ENCODE assay signal across 34 cellular contexts in the genomic region with DNA sequence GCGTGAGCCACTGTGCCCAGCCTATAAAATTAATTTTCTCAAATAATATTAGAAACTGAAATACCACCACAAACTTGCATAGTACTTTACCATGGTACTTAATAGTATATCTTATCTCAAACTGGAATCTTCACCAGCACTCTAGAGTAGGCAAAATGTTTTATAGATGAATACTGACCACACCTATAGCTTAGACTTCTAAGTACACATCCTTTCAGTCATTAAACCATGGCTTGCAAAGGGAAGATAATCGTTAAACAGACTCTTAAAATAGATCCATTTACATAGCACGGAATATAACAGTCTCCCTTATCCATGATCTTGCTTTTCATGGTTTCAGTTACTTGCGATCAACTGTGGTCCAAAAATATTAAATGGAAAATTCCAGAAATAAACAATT.
"Had no signal": no experiment of that assay in that cellular context is flagged by ENCODE, and none has a peak within 500 bp of the region (broad histone marks: within the 10 kb centered on the region; RNA-seq: fewer than 3 reads in every experiment).

No MANE protein-coding gene starts in this region.

- H3K4me3 Mint-ChIP-seq: activated CD4-positive, alpha-beta memory T cell treated with anti-CD3 and anti-CD28 coated beads for 36 hours; activated CD4-positive, alpha-beta T cell treated with anti-CD3 and anti-CD28 coated beads for 36 hours; activated naive CD4-positive, alpha-beta T cell treated with anti-CD3 and anti-CD28 coated beads for 36 hours; activated naive CD8-positive, alpha-beta T cell treated with anti-CD3 and anti-CD28 coated beads for 36 hours; activated T-cell treated with anti-CD3 and anti-CD28 coated beads, Interleukin-2, amount 50 U/mL, for 4 hours; activated T-helper 1 cell treated with anti-CD3 and anti-CD28 coated beads, Interleukin-12 subunit alpha, Interleukin-12 subunit beta, Interleukin-2, Interleukin-4 antibody, amounts not matched to agents 30 ng/mL and 10 ng/mL and 1 ng/mL, durations not matched to agents 14 hours and 24 hours and 36 hours; central memory CD8-positive, alpha-beta T cell; T-helper 1 cell treated with Interleukin-12 subunit alpha and Interleukin-12 subunit beta and Interleukin-4 antibody, amounts not matched to agents 30 μg/mL and 1 μg/mL, for 36 hours; T-helper 2 cell treated with Interferon-gamma antibody and Interleukin-4, amounts not matched to agents 5 μg/mL and 100 μg/mL, for 36 hours had no signal

- H3K4me3 ChIP-seq: ascending aorta, cardiac muscle cell, MG63, Peyer's patch, SJSA1 had no signal

- H3K27me3 Mint-ChIP-seq: activated CD4-positive, alpha-beta memory T cell treated with anti-CD3 and anti-CD28 coated beads for 36 hours; activated CD4-positive, alpha-beta T cell treated with anti-CD3 and anti-CD28 coated beads for 36 hours; activated naive CD8-positive, alpha-beta T cell treated with anti-CD3 and anti-CD28 coated beads for 36 hours; central memory CD8-positive, alpha-beta T cell had no signal

- H3K4me1 ChIP-seq: Peyer's patch, SJSA1 had no signal

- H3K27ac ChIP-seq: ascending aorta, cardiac muscle cell, KMS-11, Peyer's patch, SJSA1 had no signal

- H3K9ac ChIP-seq: KMS-11, SK-N-SH had no signal

- H3K9me2 ChIP-seq: SK-N-SH had no signal

- H3K4me2 ChIP-seq: KMS-11, SK-N-SH had no signal

- H3K9me3 Mint-ChIP-seq: activated CD4-positive, alpha-beta memory T cell treated with anti-CD3 and anti-CD28 coated beads for 36 hours; activated naive CD4-positive, alpha-beta T cell treated with anti-CD3 and anti-CD28 coated beads for 36 hours; activated naive CD8-positive, alpha-beta T cell treated with anti-CD3 and anti-CD28 coated beads for 36 hours; activated T-cell treated with anti-CD3 and anti-CD28 coated beads, Interleukin-2, amount 50 U/mL, for 4 hours; activated T-helper 1 cell treated with anti-CD3 and anti-CD28 coated beads, Interleukin-12 subunit alpha, Interleukin-12 subunit beta, Interleukin-2, Interleukin-4 antibody, amounts not matched to agents 30 ng/mL and 10 ng/mL and 1 ng/mL, durations not matched to agents 14 hours and 24 hours and 36 hours; central memory CD8-positive, alpha-beta T cell; T-helper 1 cell treated with Interleukin-12 subunit alpha and Interleukin-12 subunit beta and Interleukin-4 antibody, amounts not matched to agents 30 μg/mL and 1 μg/mL, for 36 hours; T-helper 2 cell treated with Interferon-gamma antibody and Interleukin-4, amounts not matched to agents 5 μg/mL and 100 μg/mL, for 36 hours had no signal

- DNase-seq: activated CD4-positive, alpha-beta memory T cell treated with anti-CD3 and anti-CD28 coated beads for 36 hours; activated CD4-positive, alpha-beta T cell treated with anti-CD3 and anti-CD28 coated beads for 36 hours; activated CD4-positive, alpha-beta T cell treated with anti-CD3 and anti-CD28 coated beads, Interleukin-2, amount 50 U/mL, for 1 hour; activated CD8-positive, alpha-beta memory T cell treated with anti-CD3 and anti-CD28 coated beads, Interleukin-2, amount 50 U/mL, for 4 hours; activated gamma-delta T cell treated with Interleukin-2 at 50 U/mL for 16 hours; activated naive CD4-positive, alpha-beta T cell treated with anti-CD3 and anti-CD28 coated beads for 36 hours; activated naive CD8-positive, alpha-beta T cell treated with anti-CD3 and anti-CD28 coated beads for 36 hours; activated T-cell treated with anti-CD3 and anti-CD28 coated beads for 4 hours; activated T-cell treated with anti-CD3 and anti-CD28 coated beads, Interleukin-2, amount 50 U/mL, for 4 hours; amygdala; MG63; NCI-H1048; NCI-H1105 treated with DMSO at 0.1 percent for 48 hours; NCI-H1436; NCI-H1694; NCI-H1930; NCI-H2081 treated with DMSO at 0.1 percent for 48 hours; NCI-H226; NCI-H446 treated with DMSO at 0.1 percent for 48 hours; NCI-H524; NCI-H69; NCI-H82; Peyer's patch; RPMI8226; SHP77 treated with DMSO at 0.1 percent for 48 hours; SK-N-SH had no signal

- H3K9me3 ChIP-seq: ascending aorta, MG63, Peyer's patch, SJSA1, SK-N-SH had no signal

- H3K27ac Mint-ChIP-seq: activated CD4-positive, alpha-beta memory T cell treated with anti-CD3 and anti-CD28 coated beads for 36 hours; activated CD4-positive, alpha-beta T cell treated with anti-CD3 and anti-CD28 coated beads for 36 hours; activated naive CD4-positive, alpha-beta T cell treated with anti-CD3 and anti-CD28 coated beads for 36 hours; activated naive CD8-positive, alpha-beta T cell treated with anti-CD3 and anti-CD28 coated beads for 36 hours; activated T-helper 1 cell treated with anti-CD3 and anti-CD28 coated beads, Interleukin-12 subunit alpha, Interleukin-12 subunit beta, Interleukin-2, Interleukin-4 antibody, amounts not matched to agents 30 ng/mL and 10 ng/mL and 1 ng/mL, durations not matched to agents 14 hours and 24 hours and 36 hours; T-helper 1 cell treated with Interleukin-12 subunit alpha and Interleukin-12 subunit beta and Interleukin-4 antibody, amounts not matched to agents 30 μg/mL and 1 μg/mL, for 36 hours; T-helper 2 cell treated with Interferon-gamma antibody and Interleukin-4, amounts not matched to agents 5 μg/mL and 100 μg/mL, for 36 hours had no signal

- H3K27me3 ChIP-seq: ascending aorta, cardiac muscle cell, MG63, Peyer's patch, SJSA1 had no signal
